ENCODE assay signal across 7 cellular contexts in the genomic region with DNA sequence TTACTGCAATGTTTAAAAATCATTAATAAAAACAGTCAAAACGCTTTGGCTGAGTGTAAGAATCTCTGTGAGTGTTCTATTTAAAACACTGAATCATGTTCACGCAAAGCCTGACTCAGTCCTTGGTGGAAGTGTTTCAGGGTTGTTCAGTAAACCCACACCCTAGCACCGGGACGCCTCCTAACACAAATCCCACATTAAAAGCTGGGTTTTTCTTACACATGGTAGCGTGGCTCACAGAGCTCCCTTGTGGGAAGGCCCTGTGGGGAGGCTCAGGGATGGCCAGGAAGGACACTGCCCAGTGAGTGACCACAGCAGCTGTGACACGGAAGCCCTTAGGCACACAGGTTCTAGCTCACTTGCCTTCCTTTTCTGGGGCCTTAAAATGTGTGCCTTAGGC.
DNase-seq lines count a peak whose midpoint lies in the region; ATAC-seq and TF ChIP-seq lines count a peak whose summit lies in the region.

No MANE protein-coding gene starts in this region.

- no peaks in the 10 kb centered on the region for H3K36me3 Mint-ChIP-seq in activated naive CD4-positive, alpha-beta T cell treated with anti-CD3 and anti-CD28 coated beads, Interleukin-2, amount 50 U/mL, for 72 hours

- H3K9me3 ChIP-seq in stomach: no peaks in the 10 kb centered on the region

- WGBS in stomach, 5 donors: 45 to 72% (median 67%) methylated on average over 6 of the region's 6 CpGs

- H3K27ac Mint-ChIP-seq in activated naive CD4-positive, alpha-beta T cell treated with anti-CD3 and anti-CD28 coated beads, Interleukin-2, amount 50 U/mL, for 72 hours: peak overlapping the region; percentile 45 to 76

- TF ChIP-seq EP300 in stomach (IDR thresholded peaks at IDR 0.05): no peak

- no peaks in the 10 kb centered on the region for H3K27me3 ChIP-seq in stomach

- TF ChIP-seq CTCF in stomach (IDR thresholded peaks at IDR 0.05): no peak

- H3K4me3 ChIP-seq in stomach: no peak overlapping the region

- H3K27ac ChIP-seq in stomach: peak overlapping the region in 4 of 5 donors; percentile 33 to 89 (median 71)

- peaks cover 19 to 63% (median 42%) of the 10 kb centered on the region in 4 donors for H3K4me1 ChIP-seq in stomach

- DNase-seq in MV-4-11 (lab: John Stamatoyannopoulos, UW) (peak; percentile 37), kidney glomerular epithelial cell (lab: John Stamatoyannopoulos, UW) (peak; percentile 6), stomach (no peak), retina (no peak)
- peak; percentile 41 to 74 for DNase-seq in activated naive CD4-positive, alpha-beta T cell treated with anti-CD3 and anti-CD28 coated beads, Interleukin-2, amount 50 U/mL, for 72 hours (ENCODE audit: low spot score in 2 of 2)

- H3K36me3 ChIP-seq in stomach: peaks cover 0 to 10% (median 0%) of the 10 kb centered on the region in 4 donors

- peak; percentile 19 to 52 for ATAC-seq in activated naive CD4-positive, alpha-beta T cell treated with anti-CD3 and anti-CD28 coated beads, Interleukin-2, amount 50 U/mL, for 72 hours
- ATAC-seq in HG02870 (IDR thresholded peaks at IDR 0.05; ENCODE audit: unreplicated experiment) (no peak), HG03520 (IDR thresholded peaks at IDR 0.05; ENCODE audit: unreplicated experiment) (no peak)

- TF ChIP-seq POLR2A in stomach (IDR thresholded peaks at IDR 0.05): no peak

- intact Hi-C loops in stomach (cut with DNase I; ENCODE audit: low total_unique reads): no loop called here

- no peaks in the 10 kb centered on the region for H3K9me3 Mint-ChIP-seq in activated naive CD4-positive, alpha-beta T cell treated with anti-CD3 and anti-CD28 coated beads, Interleukin-2, amount 50 U/mL, for 72 hours

Comparison
In these comparisons a context has a peak if more than half of its experiments do, and no peak if none do; other contexts are left out.
1. DNase-seq: peak in MV-4-11 (single experiment), activated naive CD4-positive, alpha-beta T cell treated with anti-CD3 and anti-CD28 coated beads, Interleukin-2, amount 50 U/mL, for 72 hours (2 of 2) and kidney glomerular epithelial cell (single experiment); none in stomach (single experiment) and retina (single experiment).
2. ATAC-seq: peak in activated naive CD4-positive, alpha-beta T cell treated with anti-CD3 and anti-CD28 coated beads, Interleukin-2, amount 50 U/mL, for 72 hours (2 of 2); none in HG02870 (single experiment) and HG03520 (single experiment).